In the genomic region with DNA sequence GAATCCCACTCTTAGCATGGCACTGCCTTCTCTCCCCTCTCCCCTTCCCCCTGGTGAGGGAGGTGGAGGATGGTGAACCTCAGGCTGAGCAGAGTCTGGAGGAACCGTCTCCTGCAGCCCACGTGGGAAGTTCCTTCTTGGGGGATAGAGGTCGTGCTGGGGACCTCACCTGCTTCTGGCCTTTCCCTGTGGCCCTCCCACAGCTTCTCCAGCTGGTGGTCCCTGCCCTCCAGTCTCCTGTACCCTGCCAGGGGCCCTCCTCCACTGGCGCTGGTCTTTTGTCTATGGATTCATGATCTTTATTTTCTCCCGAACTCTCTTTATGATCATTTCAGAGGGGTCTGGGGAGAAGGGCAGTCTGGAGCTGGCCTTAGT, we compare ENCODE assay signal across 17 cellular contexts. TPM values are rescaled to one million over a fixed set of nuclear protein-coding genes. Genes with fewer than 3 reads are reported as not detected.
DNase-seq lines count a peak whose midpoint lies in the region; ATAC-seq, FAIRE-seq and TF ChIP-seq lines count a peak whose summit lies in the region.
"Had no signal": no experiment of that assay in that cellular context is flagged by ENCODE, and none has a peak within 500 bp of the region (broad histone marks: within the 10 kb centered on the region; RNA-seq: fewer than 3 reads in every experiment).

No MANE protein-coding gene starts in this region.

- TF ChIP-seq RAD21 in HepG2 (CRISPR knock-in tag; IDR thresholded peaks at IDR 0.05) = no peak

- BruUV-seq in HepG2 (replicated peaks; lab: Mats Ljungman, UMichigan) = no TSS peak

- TF ChIP-seq POLR2A in HepG2 (IDR thresholded peaks at IDR 0.05; ENCODE audit: insufficient read depth in 1 of 2, low read depth in 2 of 2, low read length in 2 of 2) = no peak
- TF ChIP-seq POLR2A in right lobe of liver (IDR thresholded peaks at IDR 0.05) = no peak
- no peak for TF ChIP-seq POLR2A in breast epithelium (IDR thresholded peaks at IDR 0.05)

- H3K79me2 ChIP-seq in HepG2 (ENCODE audit: insufficient read depth, low read length) = no peaks in the 10 kb centered on the region

- H3K27ac Mint-ChIP-seq in mesothelial cell of epicardium = no peak overlapping the region
- H3K27ac Mint-ChIP-seq: activated T-helper 17 cell treated with anti-CD3 and anti-CD28 coated beads, Interleukin-2, amount 50 U/mL, for 72 hours had no signal

- H3K4me2 ChIP-seq in HepG2 (ENCODE audit: low read depth, low read length) = peak overlapping the region; percentile 80

- no peaks in the 10 kb centered on the region; the same call in 1 of the 2 replicates for H4K20me1 ChIP-seq in HepG2 (ENCODE audit: insufficient read depth, low read length)

- intact Hi-C loops in HepG2 (cut with micrococcal nuclease; ENCODE audit: unreplicated experiment) = loop anchor here (5.0 kb wide), 1 partner anchor 77 kb away; a partner anchor contains a TSS
- intact Hi-C loops in right lobe of liver (cut with DNase I) = no loop called here
- intact Hi-C loops in breast epithelium (cut with DNase I; ENCODE audit: low total_unique reads) = no loop called here
- intact Hi-C loops in left lung (cut with DNase I) = no loop called here

- CTCF ChIA-PET in HepG2 (lab: Yijun Ruan, JAX; ENCODE audit: low intra/inter-chr PET ratio, low total read pairs) = no interaction called here

- H3K4me1 ChIP-seq in HepG2 (ENCODE audit: insufficient read depth, low read length) (peaks cover 39% of the 10 kb centered on the region), right lobe of liver (peaks cover 0 to 12% (median 0%) of the 10 kb centered on the region in 4 donors), breast epithelium (peaks cover 0 to 7% of the 10 kb centered on the region in 2 donors), left lung (peaks cover 4 to 29% of the 10 kb centered on the region in 2 donors)

- in situ Hi-C loops in HepG2 (cut with HindIII; ENCODE audit: extremely low pct_ligation_motif_present, low pct_unique_long_range_greater_than_20kb) = no loop called here

- no peak for ATAC-seq in HepG2
- no peak for ATAC-seq in right lobe of liver
- no peak for ATAC-seq in GM21717 (IDR thresholded peaks at IDR 0.05; ENCODE audit: unreplicated experiment)
- no peak for ATAC-seq in left lung

- H3K4me3 Mint-ChIP-seq in mesothelial cell of epicardium = peak overlapping the region; percentile 56
- H3K4me3 Mint-ChIP-seq: activated T-helper 17 cell treated with anti-CD3 and anti-CD28 coated beads, Interleukin-2, amount 50 U/mL, for 72 hours had no signal

- no peak for FAIRE-seq in HepG2 (lab: Jason Lieb, UNC)
- FAIRE-seq: GM12878 had no signal

- no peak for TF ChIP-seq EP300 in HepG2 (IDR thresholded peaks at IDR 0.05; ENCODE audit: low read depth in 2 of 2, low read length in 2 of 2)
- no peak for TF ChIP-seq EP300 in HepG2 (CRISPR knock-in tag; IDR thresholded peaks at IDR 0.05; ENCODE audit: borderline replicate concordance)

- peaks cover 11% of the 10 kb centered on the region for H3K9me3 Mint-ChIP-seq in mesothelial cell of epicardium
- H3K9me3 Mint-ChIP-seq: activated T-helper 17 cell treated with anti-CD3 and anti-CD28 coated beads, Interleukin-2, amount 50 U/mL, for 72 hours had no signal

- no peak overlapping the region for H2AFZ ChIP-seq in HepG2 (ENCODE audit: low read length)

- POLR2A ChIA-PET in HepG2 (lab: Yijun Ruan, JAX) = interaction anchor here (1.0 to 2.2 kb wide), 2 partner anchors 11 to 13 kb away, joined by 3 to 10 read pairs; no protein-coding TSS in a partner anchor

- WGBS in HepG2 (ENCODE audit: low lambda C conversion rate) = 20% methylated on average over 5 of the region's 5 CpGs
- 44% methylated on average over 2 of the region's 5 CpGs for WGBS in right lobe of liver (ENCODE audit: insufficient coverage, low coverage, low lambda C conversion rate, missing lambda C conversion rate)

- H3K27me3 ChIP-seq in HepG2 (ENCODE audit: control insufficient read depth in 1 of 2, insufficient read depth in 2 of 2, low read length in 2 of 2) = peaks cover 2 to 51% of the 10 kb centered on the region in 2 experiments; a peak in 4 of 5 replicates
- H3K27me3 ChIP-seq in right lobe of liver = no peaks in the 10 kb centered on the region
- H3K27me3 ChIP-seq in breast epithelium = peaks cover 0 to 4% of the 10 kb centered on the region in 2 donors
- H3K27me3 ChIP-seq in left lung = peaks cover 14 to 61% of the 10 kb centered on the region in 2 donors

- H3K9me3 ChIP-seq in HepG2 (ENCODE audit: low read length) (no peaks in the 10 kb centered on the region), right lobe of liver (no peaks in the 10 kb centered on the region), breast epithelium (no peaks in the 10 kb centered on the region), left lung (no peaks in the 10 kb centered on the region)
- H3K9me3 ChIP-seq: upper lobe of right lung had no signal

- H3K9ac ChIP-seq in HepG2 (ENCODE audit: insufficient read depth, low read depth, low read length) = peak overlapping the region; percentile 10; the same call in 1 of the 2 replicates

- DNase-seq in HepG2 (ENCODE audit: low spot score) (no peak), right lobe of liver (no peak), breast epithelium (ENCODE audit: low spot score in 2 of 2) (no peak), mesothelial cell of epicardium (ENCODE audit: low spot score in 2 of 2, unreplicated experiment in 2 of 2) (no peak), ureter (ENCODE audit: low spot score) (no peak), left lung (no peak)
- no peak for DNase-seq in stimulated activated naive CD4-positive, alpha-beta T cell (lab: John Stamatoyannopoulos, UW)
- DNase-seq: activated CD4-positive, alpha-beta T cell treated with anti-CD3 and anti-CD28 coated beads for 48 hours; DMS79; KBM-7; NCI-H187 treated with DMSO at 0.1 percent for 48 hours; SW 1271 had no signal

- H3K36me3 ChIP-seq in HepG2 (replicated peaks in 1 of 2; ENCODE audit: control insufficient read depth in 1 of 2, insufficient read depth in 2 of 2, low read length in 2 of 2) = no peaks in the 10 kb centered on the region
- H3K36me3 ChIP-seq in right lobe of liver = no peaks in the 10 kb centered on the region
- no peaks in the 10 kb centered on the region for H3K36me3 ChIP-seq in breast epithelium
- no peaks in the 10 kb centered on the region for H3K36me3 ChIP-seq in left lung
- H3K36me3 ChIP-seq: cardiac muscle cell, upper lobe of right lung had no signal

- H3K27ac ChIP-seq in HepG2 (ENCODE audit: extremely low read length, insufficient read depth, low read length) (no peak overlapping the region), right lobe of liver (no peak overlapping the region), breast epithelium (no peak overlapping the region), left lung (no peak overlapping the region)
- H3K27ac ChIP-seq: cardiac muscle cell, upper lobe of right lung had no signal

- H3K36me3 Mint-ChIP-seq in mesothelial cell of epicardium = peaks cover 7% of the 10 kb centered on the region

- H3K4me3 ChIP-seq in HepG2 (replicated peaks in 1 of 3; ENCODE audit: insufficient read depth in 1 of 3, low read depth in 2 of 3, low read length in 3 of 3) = peak overlapping the region in 2 of 3 experiments; percentile 10 to 67; a peak in 2 of 6 replicates
- no peak overlapping the region for H3K4me3 ChIP-seq in right lobe of liver
- H3K4me3 ChIP-seq in breast epithelium = peak overlapping the region in 2 of 3 donors; percentile 47 to 68
- H3K4me3 ChIP-seq in left lung = no peak overlapping the region
- H3K4me3 ChIP-seq: GM12878 had no signal

- peaks cover 4% of the 10 kb centered on the region for H3K4me1 Mint-ChIP-seq in mesothelial cell of epicardium
- H3K4me1 Mint-ChIP-seq: activated T-helper 17 cell treated with anti-CD3 and anti-CD28 coated beads, Interleukin-2, amount 50 U/mL, for 72 hours had no signal

- TF ChIP-seq CTCF in HepG2 (CRISPR knock-in tag; IDR thresholded peaks at IDR 0.05) = no peak
- TF ChIP-seq CTCF in right lobe of liver (IDR thresholded peaks at IDR 0.05) = no peak
- TF ChIP-seq CTCF in breast epithelium (IDR thresholded peaks at IDR 0.05) = no peak
- TF ChIP-seq CTCF in mesothelial cell of epicardium (IDR thresholded peaks at IDR 0.05; ENCODE audit: unreplicated experiment) = no peak
- no peak for TF ChIP-seq CTCF in left lung (IDR thresholded peaks at IDR 0.05)

- peaks cover 51% of the 10 kb centered on the region for H3K27me3 Mint-ChIP-seq in mesothelial cell of epicardium (ENCODE audit: low read depth)

RNA-seq across cellular contexts. Expression of a gene that starts 9.0 kb away (rescaled TPM):
- 19.1 and 35.2 TPM in 2 replicates for total RNA-seq in HepG2 (2016; rRNA removed; fragmentation: Illumina TruSeq; extraction: Trizol)
- total RNA-seq in HepG2 (2016; cell fraction: cytosol; rRNA removed; fragmentation: Illumina TruSeq; extraction: Trizol; ENCODE audit: low read depth) = 56.8 and 63.0 TPM in 2 replicates
- total RNA-seq in HepG2 (2016; cell fraction: insoluble cytoplasmic fraction; rRNA removed; fragmentation: Illumina TruSeq; extraction: Trizol) = 14.0 and 38.5 TPM in 2 replicates
- total RNA-seq in HepG2 (2016; cell fraction: membrane; rRNA removed; fragmentation: Illumina TruSeq; extraction: Trizol) = 52.7 and 56.0 TPM in 2 replicates
- 47.2 and 51.4 TPM in 2 replicates for total RNA-seq in HepG2 (2016; cell fraction: nucleus; rRNA removed; fragmentation: Illumina TruSeq; extraction: Trizol)
- polyA plus RNA-seq in HepG2 (2011; rRNA removed) = 85.7 and 85.8 TPM in 2 replicates
- 39.0 and 48.4 TPM in 2 replicates for polyA plus RNA-seq in HepG2 (2011; cell fraction: cytosol; rRNA removed)
- 409 and 581 TPM in 2 replicates for polyA plus RNA-seq in HepG2 (2011; cell fraction: nucleus; rRNA removed)
- polyA plus RNA-seq in HepG2 (2012) = 58.3 and 62.1 TPM in 2 replicates
- polyA plus RNA-seq in HepG2 (2016; cell fraction: cytosol; fragmentation: Illumina TruSeq; extraction: Trizol; ENCODE audit: low read depth) = 51.1 and 53.5 TPM in 2 replicates
- 36.2 and 45.8 TPM in 2 replicates for polyA plus RNA-seq in HepG2 (2016; cell fraction: insoluble cytoplasmic fraction; fragmentation: Illumina TruSeq; extraction: Trizol; ENCODE audit: low read depth)
- polyA plus RNA-seq in HepG2 (2016; cell fraction: membrane; fragmentation: Illumina TruSeq; extraction: Trizol; ENCODE audit: low read depth) = 82.4 and 89.9 TPM in 2 replicates
- polyA plus RNA-seq in HepG2 (2016; cell fraction: nucleus; fragmentation: Illumina TruSeq; extraction: Trizol; ENCODE audit: insufficient read depth, low read depth) = 244 and 255 TPM in 2 replicates
- 53.3 and 73.7 TPM in 2 replicates for polyA minus RNA-seq in HepG2 (2011; rRNA and poly(A)+ RNA removed; ENCODE audit: low replicate concordance)
- polyA minus RNA-seq in HepG2 (2011; cell fraction: cytosol; rRNA and poly(A)+ RNA removed) = 58.3 and 59.6 TPM in 2 replicates
- 88.5 and 90.4 TPM in 2 replicates for polyA minus RNA-seq in HepG2 (2011; cell fraction: nucleus; rRNA and poly(A)+ RNA removed)
- total RNA-seq in right lobe of liver = 10 to 100 TPM; 18.6 to 45.1 (median 29.2) TPM
- 10 to 100 TPM; 50.7 to 70.1 (median 68.8) TPM for total RNA-seq in breast epithelium
- 256 to 261 TPM (median 259 TPM) in 3 replicates for total RNA-seq in mesothelial cell of epicardium
- total RNA-seq in ureter = 169 TPM
- total RNA-seq in left lung = 10 to 100 TPM; 60.6 to 81.8 TPM

RNA-seq across cellular contexts. Expression of a gene that starts 12.3 kb away (rescaled TPM):
- total RNA-seq in HepG2 (2016; rRNA removed; fragmentation: Illumina TruSeq; extraction: Trizol) (0.27 and 0.55 TPM in 2 replicates), right lobe of liver (under 1 TPM in 3 of 6 experiments, not detected in 3; 0.07 to 0.44 (median 0.35) TPM), breast epithelium (under 1 TPM; 0.33 to 0.64 (median 0.59) TPM), mesothelial cell of epicardium (3.5 to 4.8 TPM (median 4.5 TPM) in 3 replicates), ureter (6.2 TPM), left lung (1 to 10 TPM; 1.7 to 3.0 TPM)
- total RNA-seq in HepG2 (2016; cell fraction: cytosol; rRNA removed; fragmentation: Illumina TruSeq; extraction: Trizol; ENCODE audit: low read depth) = not detected in 2 replicates
- not detected in 2 replicates for total RNA-seq in HepG2 (2016; cell fraction: insoluble cytoplasmic fraction; rRNA removed; fragmentation: Illumina TruSeq; extraction: Trizol)
- not detected in 2 replicates for total RNA-seq in HepG2 (2016; cell fraction: membrane; rRNA removed; fragmentation: Illumina TruSeq; extraction: Trizol)
- total RNA-seq in HepG2 (2016; cell fraction: nucleus; rRNA removed; fragmentation: Illumina TruSeq; extraction: Trizol) = not detected in 2 replicates
- polyA plus RNA-seq in HepG2 (2011; rRNA removed) = 0.07 and 0.16 TPM in 2 replicates
- not detected in 2 replicates for polyA plus RNA-seq in HepG2 (2011; cell fraction: cytosol; rRNA removed)
- 0.56 and 1.2 TPM in 2 replicates for polyA plus RNA-seq in HepG2 (2011; cell fraction: nucleus; rRNA removed)
- 0.13 and 0.23 TPM in 2 replicates for polyA plus RNA-seq in HepG2 (2012)
- polyA plus RNA-seq in HepG2 (2016; cell fraction: cytosol; fragmentation: Illumina TruSeq; extraction: Trizol; ENCODE audit: low read depth) = not detected in 2 replicates
- not detected in 2 replicates for polyA plus RNA-seq in HepG2 (2016; cell fraction: insoluble cytoplasmic fraction; fragmentation: Illumina TruSeq; extraction: Trizol; ENCODE audit: low read depth)
- polyA plus RNA-seq in HepG2 (2016; cell fraction: membrane; fragmentation: Illumina TruSeq; extraction: Trizol; ENCODE audit: low read depth) = not detected in 2 replicates
- polyA plus RNA-seq in HepG2 (2016; cell fraction: nucleus; fragmentation: Illumina TruSeq; extraction: Trizol; ENCODE audit: insufficient read depth, low read depth) = not detected in 2 replicates
- polyA minus RNA-seq in HepG2 (2011; rRNA and poly(A)+ RNA removed; ENCODE audit: low replicate concordance) = 0.16 and 0.82 TPM in 2 replicates
- polyA minus RNA-seq in HepG2 (2011; cell fraction: cytosol; rRNA and poly(A)+ RNA removed) = not detected in 2 replicates
- polyA minus RNA-seq in HepG2 (2011; cell fraction: nucleus; rRNA and poly(A)+ RNA removed) = 0.62 TPM in 1 of 2 replicates, not detected in the other

Comparison
In these comparisons a context has a peak if more than half of its experiments do, and no peak if none do; other contexts are left out.
1. H3K4me3 ChIP-seq: peak in HepG2 (2 of 3) and breast epithelium (2 of 3); none in right lobe of liver (0 of 3) and left lung (0 of 2).